In the genomic region with DNA sequence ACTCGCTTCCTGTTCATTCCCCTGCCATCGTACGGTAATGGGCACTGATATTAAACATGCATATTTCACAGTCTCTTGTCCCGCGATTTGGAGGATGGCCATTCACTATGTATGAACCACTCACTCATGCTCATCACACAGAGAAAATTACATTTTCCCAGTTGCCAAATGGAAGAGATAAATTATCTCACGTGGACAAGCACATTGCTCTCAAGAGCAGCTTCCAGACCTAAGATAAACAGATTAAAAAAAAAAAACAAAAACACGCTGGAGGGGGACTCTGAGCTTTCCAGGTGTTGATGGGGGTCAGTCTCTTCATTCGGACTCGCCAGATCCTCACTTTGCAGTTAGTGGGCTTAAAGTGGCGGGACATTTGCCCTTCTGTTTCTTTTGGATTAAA, we compare ENCODE assay signal across 17 cellular contexts. TPM values are rescaled to one million over a fixed set of nuclear protein-coding genes. Genes with fewer than 3 reads are reported as not detected.
"Had no signal": no experiment of that assay in that cellular context is flagged by ENCODE, and none has a peak within 500 bp of the region (broad histone marks: within the 10 kb centered on the region; RNA-seq: fewer than 3 reads in every experiment).

No MANE protein-coding gene starts in this region.

- H3K27me3 ChIP-seq: thyroid gland, vagina had no signal

- H3K36me3 ChIP-seq: breast epithelium, thyroid gland, vagina had no signal

- DNase-seq: activated CD4-positive, alpha-beta T cell treated with anti-CD3 and anti-CD28 coated beads, Interleukin-2, amount 50 U/mL, for 4 hours; activated CD8-positive, alpha-beta memory T cell treated with anti-CD3 and anti-CD28 coated beads, Interleukin-2, amount 10 ng/mL, durations not matched to agents 7 days and 5 days; activated gamma-delta T cell; activated naive CD8-positive, alpha-beta T cell treated with anti-CD3 and anti-CD28 coated beads, Interleukin-2, amount 10 ng/mL, durations not matched to agents 7 days and 5 days; activated T-cell treated with anti-CD3 and anti-CD28 coated beads, Interleukin-2, amount 50 U/mL, for 24 hours; anterior cingulate cortex; dermis blood vessel endothelial cell; erythroblast; kidney; left ventricle myocardium superior; mesenchymal stem cell; stimulated activated CD4-positive, alpha-beta T cell treated with anti-CD3 and anti-CD28 coated beads, Interleukin-4, amount 100 ng/mL, for 4 hours; thyroid gland had no signal

- H3K36me3 Mint-ChIP-seq: activated CD8-positive, alpha-beta memory T cell treated with anti-CD3 and anti-CD28 coated beads, Interleukin-2, amount 10 ng/mL, durations not matched to agents 7 days and 5 days; activated naive CD8-positive, alpha-beta T cell treated with anti-CD3 and anti-CD28 coated beads, Interleukin-2, amount 10 ng/mL, durations not matched to agents 7 days and 5 days had no signal

- H3K4me3 Mint-ChIP-seq: activated CD8-positive, alpha-beta memory T cell treated with anti-CD3 and anti-CD28 coated beads, Interleukin-2, amount 10 ng/mL, durations not matched to agents 7 days and 5 days had no signal

- H3K4me3 ChIP-seq: breast epithelium, skin epidermis, thyroid gland, vagina had no signal

- ATAC-seq: activated CD4-positive, CD25-positive, alpha-beta regulatory T cell treated with anti-CD3 and anti-CD28 coated beads, Interleukin-2, amount 50 U/mL, for 24 hours; activated CD8-positive, alpha-beta memory T cell treated with anti-CD3 and anti-CD28 coated beads, Interleukin-2, amount 10 ng/mL, durations not matched to agents 7 days and 5 days; left ventricle myocardium superior had no signal

- H3K4me1 Mint-ChIP-seq: activated naive CD8-positive, alpha-beta T cell treated with anti-CD3 and anti-CD28 coated beads, Interleukin-2, amount 10 ng/mL, durations not matched to agents 7 days and 5 days had no signal

- H3K27ac ChIP-seq: breast epithelium, skin epidermis, vagina had no signal

- H3K27ac Mint-ChIP-seq: activated CD8-positive, alpha-beta memory T cell treated with anti-CD3 and anti-CD28 coated beads, Interleukin-2, amount 10 ng/mL, durations not matched to agents 7 days and 5 days; activated naive CD8-positive, alpha-beta T cell treated with anti-CD3 and anti-CD28 coated beads, Interleukin-2, amount 10 ng/mL, durations not matched to agents 7 days and 5 days; activated T-cell treated with anti-CD3 and anti-CD28 coated beads, Interleukin-2, amount 50 U/mL, for 24 hours had no signal

- H3K9me3 ChIP-seq: thyroid gland, vagina had no signal

RNA-seq across cellular contexts. Expression of a gene that starts 1.7 kb away (rescaled TPM):
- total RNA-seq: activated CD8-positive, alpha-beta memory T cell treated with anti-CD3 and anti-CD28 coated beads, Interleukin-2, amount 10 ng/mL, durations not matched to agents 7 days and 5 days; activated naive CD8-positive, alpha-beta T cell treated with anti-CD3 and anti-CD28 coated beads, Interleukin-2, amount 10 ng/mL, durations not matched to agents 7 days and 5 days; dermis blood vessel endothelial cell had no signal
